ENCODE assay signal across 29 cellular contexts in the genomic region with DNA sequence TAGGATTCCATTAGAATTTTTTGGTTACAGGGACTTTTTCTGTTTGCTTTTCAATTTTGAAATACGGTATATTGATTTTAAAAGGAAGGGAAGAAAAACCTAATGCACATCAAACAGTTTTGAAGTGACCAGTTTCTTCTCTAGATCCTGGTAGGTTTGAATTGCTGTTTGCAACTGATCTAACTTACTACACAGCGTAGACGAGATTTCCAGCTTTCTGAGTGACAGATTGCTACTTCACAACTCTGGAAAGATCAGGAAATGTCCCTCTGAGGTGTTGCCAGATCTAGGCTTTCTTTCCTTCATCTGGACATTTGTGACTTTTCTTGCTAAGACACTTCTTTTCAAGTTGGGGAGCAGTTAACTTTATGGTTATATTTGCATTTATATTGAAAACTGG.
"Had no signal": no experiment of that assay in that cellular context is flagged by ENCODE, and none has a peak within 500 bp of the region (broad histone marks: within the 10 kb centered on the region; RNA-seq: fewer than 3 reads in every experiment).

No MANE protein-coding gene starts in this region.

- H3K9me3 ChIP-seq: colonic mucosa, esophagus squamous epithelium, gastrocnemius medialis, heart right ventricle, left lung, lower lobe of right lung had no signal

- H3K36me3 ChIP-seq: colonic mucosa, esophagus squamous epithelium, gastrocnemius medialis, heart right ventricle, left lung, lower lobe of right lung had no signal

- H3K9me3 Mint-ChIP-seq: dendritic cell treated with granulocyte-macrophage colony-stimulating factor and Interleukin-4, amounts not matched to agents 40 ng/mL and 50 ng/mL, for 4 days; memory B cell had no signal

- H3K4me3 Mint-ChIP-seq: dendritic cell treated with granulocyte-macrophage colony-stimulating factor and Interleukin-4, amounts not matched to agents 40 ng/mL and 50 ng/mL, for 4 days; memory B cell; naive thymus-derived CD4-positive, alpha-beta T cell had no signal

- H3K4me1 ChIP-seq: colonic mucosa, left lung, lower lobe of right lung had no signal

- H3K27ac ChIP-seq: colonic mucosa, dorsolateral prefrontal cortex, epithelial cell of prostate, gastrocnemius medialis, heart right ventricle, left lung, lower lobe of right lung had no signal

- H3K27ac Mint-ChIP-seq: dendritic cell treated with granulocyte-macrophage colony-stimulating factor and Interleukin-4, amounts not matched to agents 40 ng/mL and 50 ng/mL, for 4 days; memory B cell; naive thymus-derived CD4-positive, alpha-beta T cell had no signal

- H3K27me3 Mint-ChIP-seq: dendritic cell treated with granulocyte-macrophage colony-stimulating factor and Interleukin-4, amounts not matched to agents 40 ng/mL and 50 ng/mL, for 4 days; memory B cell had no signal

- H3K4me3 ChIP-seq: colonic mucosa, dorsolateral prefrontal cortex, esophagus squamous epithelium, gastrocnemius medialis, heart right ventricle, left lung, lower lobe of right lung had no signal

- FAIRE-seq: kidney had no signal

- DNase-seq: colonic mucosa; cortex of kidney; dorsolateral prefrontal cortex; effector CD4-positive, alpha-beta T cell; effector memory CD4-positive, alpha-beta T cell; erythroblast; esophagus squamous epithelium; foreskin fibroblast; foreskin melanocyte; gastrocnemius medialis; glutamatergic neuron; head of caudate nucleus; heart right ventricle; hippocampal formation; islet precursor cell; kidney; kidney glomerular epithelial cell; left colon; left lung; left ventricle myocardium superior; lower lobe of right lung; mammary epithelial cell; mesendoderm; midbrain; naive thymus-derived CD4-positive, alpha-beta T cell had no signal

- ATAC-seq: esophagus mucosa; gastrocnemius medialis; left colon; left lung; lower lobe of right lung; naive thymus-derived CD4-positive, alpha-beta T cell had no signal

- H3K27me3 ChIP-seq: colonic mucosa, dorsolateral prefrontal cortex, esophagus squamous epithelium, gastrocnemius medialis, heart right ventricle, left lung had no signal
